ENCODE assay signal across 15 cellular contexts in genomic region chr13:96730676-96731075, GRCh38.
DNase-seq lines count a peak whose midpoint lies in the region; ATAC-seq and TF ChIP-seq lines count a peak whose summit lies in the region.
"Had no signal": no experiment of that assay in that cellular context is flagged by ENCODE, and none has a peak within 500 bp of the region (broad histone marks: within the 10 kb centered on the region; RNA-seq: fewer than 3 reads in every experiment).

No MANE protein-coding gene starts in this region.

- H3K4me3 ChIP-seq in MG63 (no peak overlapping the region), brain microvascular endothelial cell (ENCODE audit: low read depth, low read length) (no peak overlapping the region)
- H3K4me3 ChIP-seq: BLaER1, GM12878 had no signal

- in situ Hi-C loops in brain microvascular endothelial cell (cut with HindIII; ENCODE audit: low pct_ligation_motif_present, low sequenced_read_pairs): no loop called here

- H3K9me3 Mint-ChIP-seq in effector memory CD8-positive, alpha-beta T cell: peaks cover 12 to 24% of the 10 kb centered on the region in 2 donors

- H3K27ac ChIP-seq in brain microvascular endothelial cell: no peak overlapping the region
- H3K27ac ChIP-seq: BLaER1 had no signal

- peaks cover 21% of the 10 kb centered on the region for H3K9me3 ChIP-seq in MG63

- DNase-seq in EL (peak; percentile 41), MG63 (peak; percentile 44), brain microvascular endothelial cell (peak; percentile 25), non-pigmented ciliary epithelial cell (ENCODE audit: low read depth) (peak; percentile 10), CD1c-positive myeloid dendritic cell (ENCODE audit: extremely low spot score) (no peak), left lobe of liver (ENCODE audit: low spot score) (no peak), DMS79 treated with DMSO at 0.1 percent for 48 hours (lab: John Stamatoyannopoulos, UW) (no peak)
- no peak for DNase-seq in effector memory CD8-positive, alpha-beta T cell
- DNase-seq: 8988T; AML-193; CD4-positive, CD25-positive, alpha-beta regulatory T cell; DMS79; IMR-90 had no signal

- no peaks in the 10 kb centered on the region for H3K36me3 Mint-ChIP-seq in effector memory CD8-positive, alpha-beta T cell (ENCODE audit: insufficient read depth)
- H3K36me3 Mint-ChIP-seq: CD4-positive, CD25-positive, alpha-beta regulatory T cell had no signal

- H3K36me3 ChIP-seq in MG63: no peaks in the 10 kb centered on the region
- no peaks in the 10 kb centered on the region for H3K36me3 ChIP-seq in brain microvascular endothelial cell (replicated peaks)
- H3K36me3 ChIP-seq: BLaER1 had no signal

- TF ChIP-seq CTCF in brain microvascular endothelial cell (IDR thresholded peaks at IDR 0.05; ENCODE audit: low read depth, low read length, missing control alignments): no peak

- H3K4me3 Mint-ChIP-seq in effector memory CD8-positive, alpha-beta T cell: no peak overlapping the region
- H3K4me3 Mint-ChIP-seq: CD4-positive, CD25-positive, alpha-beta regulatory T cell had no signal

- H3K27me3 ChIP-seq in MG63 (no peaks in the 10 kb centered on the region), brain microvascular endothelial cell (replicated peaks) (no peaks in the 10 kb centered on the region)
- H3K27me3 ChIP-seq: BLaER1 had no signal

- H3K27ac Mint-ChIP-seq in effector memory CD8-positive, alpha-beta T cell: no peak overlapping the region
- H3K27ac Mint-ChIP-seq: CD4-positive, CD25-positive, alpha-beta regulatory T cell had no signal

- no peak for ATAC-seq in left lobe of liver
- ATAC-seq in effector memory CD8-positive, alpha-beta T cell (replicated peaks): no peak
- ATAC-seq: GM12878 had no signal

- no peaks in the 10 kb centered on the region for H3K27me3 Mint-ChIP-seq in effector memory CD8-positive, alpha-beta T cell
- H3K27me3 Mint-ChIP-seq: CD4-positive, CD25-positive, alpha-beta regulatory T cell had no signal

- H3K4me1 Mint-ChIP-seq in effector memory CD8-positive, alpha-beta T cell (ENCODE audit: low read depth in 2 of 2): no peaks in the 10 kb centered on the region
- H3K4me1 Mint-ChIP-seq: CD4-positive, CD25-positive, alpha-beta regulatory T cell had no signal

Comparison
In these comparisons a context has a peak if more than half of its experiments do, and no peak if none do; other contexts are left out.
1. DNase-seq: peak in EL (single experiment), MG63 (single experiment), brain microvascular endothelial cell (single experiment) and non-pigmented ciliary epithelial cell (single experiment); none in CD1c-positive myeloid dendritic cell (single experiment), left lobe of liver (single experiment), effector memory CD8-positive, alpha-beta T cell (0 of 3) and DMS79 treated with DMSO at 0.1 percent for 48 hours (single experiment).